In genomic region chr3:188931531-188931930, GRCh38 we compare ENCODE assay signal across 1 cellular context.
TF ChIP-seq lines count a peak whose summit lies in the region.

No MANE protein-coding gene starts in this region.

TF ChIP-seq in H1, 55 proteins besides CTCF, POLR2A, EP300 and RAD21 (continued from another document):
- TF ChIP-seq CHD7 (IDR thresholded peaks at IDR 0.05; ENCODE audit: insufficient replicate concordance, low read length) (no peak), ZNF274 (IDR thresholded peaks at IDR 0.05; ENCODE audit: borderline replicate concordance, extremely low read depth, low read length) (no peak), JUN (IDR thresholded peaks at IDR 0.05; ENCODE audit: low read depth, low read length) (no peak), CBX5 (IDR thresholded peaks at IDR 0.05; ENCODE audit: low read depth, low read length) (no peak), SP4 (IDR thresholded peaks at IDR 0.05; ENCODE audit: low read length) (no peak), EGR1 (IDR thresholded peaks at IDR 0.05; ENCODE audit: borderline replicate concordance, low read depth, low read length) (no peak), NANOG (IDR thresholded peaks at IDR 0.05; ENCODE audit: insufficient read depth, low read depth, low read length, poor library complexity, severe bottlenecking) (no peak), POU5F1 (IDR thresholded peaks at IDR 0.05; ENCODE audit: low read depth, low read length) (no peak), TAF1 (IDR thresholded peaks at IDR 0.05; ENCODE audit: low read depth, low read length) (no peak)
